14 cellular contexts compared by ENCODE assay signal in the genomic region with DNA sequence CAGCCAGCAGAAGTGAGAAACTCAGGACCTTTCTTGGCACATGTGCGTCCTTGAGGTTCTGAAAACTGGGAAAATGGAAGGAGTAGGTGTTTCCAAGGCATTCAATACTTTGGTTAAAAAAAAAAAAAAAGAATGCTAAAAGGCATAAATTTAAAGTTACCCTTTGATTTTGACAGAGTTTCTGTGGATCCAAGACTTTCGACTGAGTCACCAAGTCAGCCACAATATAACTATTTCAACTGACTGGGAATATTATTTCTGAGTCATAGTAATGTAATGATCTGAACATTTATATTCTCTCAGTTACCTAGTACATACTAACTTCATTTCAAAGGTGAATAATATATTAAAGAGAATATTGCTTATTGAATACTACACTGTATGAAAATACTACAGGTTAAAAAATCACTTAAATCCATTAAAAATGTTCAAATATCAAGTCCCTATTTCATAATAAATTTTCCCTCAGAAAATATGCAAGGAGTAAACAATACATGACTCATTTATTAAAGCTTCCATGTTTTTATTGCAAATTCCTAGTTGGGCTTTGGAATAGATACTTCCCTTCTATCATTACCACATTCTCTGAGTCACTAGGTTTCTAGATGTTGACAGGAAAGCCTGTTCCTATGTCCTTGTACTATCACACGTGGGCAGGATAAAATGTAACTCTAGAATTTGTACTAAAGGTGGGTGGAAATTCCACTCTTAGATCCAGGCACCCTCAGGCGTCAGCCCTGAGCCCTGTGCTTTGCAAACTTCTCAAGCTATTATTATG. TPM values are rescaled to one million over a fixed set of nuclear protein-coding genes. Genes with fewer than 3 reads are reported as not detected.
DNase-seq lines count a peak whose midpoint lies in the region; ATAC-seq, FAIRE-seq and TF ChIP-seq lines count a peak whose summit lies in the region.
"Had no signal": no experiment of that assay in that cellular context is flagged by ENCODE, and none has a peak within 500 bp of the region (broad histone marks: within the 10 kb centered on the region; RNA-seq: fewer than 3 reads in every experiment).

No MANE protein-coding gene starts in this region.

- no peak for TF ChIP-seq CTCF in IMR-90 (conservative IDR thresholded peaks at IDR 0.05; ENCODE audit: low read depth, low read length)
- no peak for TF ChIP-seq CTCF in bronchial epithelial cell (IDR thresholded peaks at IDR 0.05; ENCODE audit: insufficient read depth, low read length, severe bottlenecking)
- no peak for TF ChIP-seq CTCF in keratinocyte (optimal IDR thresholded peaks at IDR 0.05 in 1 of 3, IDR thresholded peaks at IDR 0.05 in 1 of 3, conservative IDR thresholded peaks at IDR 0.05 in 1 of 3; ENCODE audit: extremely low read depth in 1 of 3, insufficient read depth in 2 of 3, low read length in 3 of 3)
- no peak for TF ChIP-seq CTCF in GM10248 (IDR thresholded peaks at IDR 0.05; ENCODE audit: control extremely low read depth, extremely low read depth, low read depth, missing control alignments)

- peak overlapping the region; percentile 95 for H2BK5ac ChIP-seq in IMR-90 (ENCODE audit: low read depth, low read length, poor library complexity, severe bottlenecking)

- peak overlapping the region; percentile 91 for H3K56ac ChIP-seq in IMR-90 (ENCODE audit: extremely low read depth, insufficient read depth, low read length)

- ATAC-seq in IMR-90 (ENCODE audit: low read depth) (peak; percentile 63), HG02981 (IDR thresholded peaks at IDR 0.05; ENCODE audit: unreplicated experiment) (no peak), GM21515 (IDR thresholded peaks at IDR 0.05; ENCODE audit: unreplicated experiment) (no peak)

- dilution Hi-C loops in IMR-90 (cut with HindIII; ENCODE audit: low sequenced_read_pairs, unreplicated experiment) (no loop called here), keratinocyte (cut with MboI; ENCODE audit: extremely low pct_ligation_motif_present, low sequenced_read_pairs) (no loop called here)

- CTCF ChIA-PET in IMR-90 (lab: Yijun Ruan, JAX) (interaction anchor here (1.4 kb wide), 1 partner anchor 305 kb away, joined by 5 read pairs; no protein-coding TSS in a partner anchor), GM10248 (lab: Yijun Ruan, JAX) (no interaction called here)

- peak overlapping the region; percentile 82 to 91 for H4K8ac ChIP-seq in IMR-90 (ENCODE audit: low read depth in 2 of 2, low read length in 2 of 2)

- peak overlapping the region; percentile 90; the same call in 2 of the 3 replicates for H2BK15ac ChIP-seq in IMR-90 (ENCODE audit: low read depth, low read length)

- no peak overlapping the region for H2AK9ac ChIP-seq in IMR-90 (replicated peaks; ENCODE audit: low read depth, low read length, poor library complexity)

- H3K4me1 ChIP-seq in IMR-90 (ENCODE audit: control insufficient read depth, insufficient read depth, low read length) (peaks cover 27% of the 10 kb centered on the region), keratinocyte (ENCODE audit: control insufficient read depth, extremely low read depth, insufficient read depth, low read length) (peaks cover 47% of the 10 kb centered on the region)
- H3K4me1 ChIP-seq: neural progenitor cell, testis had no signal

- no peaks in the 10 kb centered on the region for H3K79me2 ChIP-seq in keratinocyte (ENCODE audit: control insufficient read depth, insufficient read depth, low read length)

- BruUV-seq in IMR-90 (replicated peaks; lab: Mats Ljungman, UMichigan), result no TSS peak

- peak overlapping the region; percentile 73; the same call in 1 of the 2 replicates for H3K23ac ChIP-seq in IMR-90 (ENCODE audit: low read depth, low read length)

- no peak for TF ChIP-seq RAD21 in IMR-90 (IDR thresholded peaks at IDR 0.05; ENCODE audit: low read length)

- H3K79me1 ChIP-seq in IMR-90 (ENCODE audit: low read depth in 1 of 2, low read length in 2 of 2), result no peaks in the 10 kb centered on the region

- peak overlapping the region; percentile 93; the same call in 1 of the 2 replicates for H2AK5ac ChIP-seq in IMR-90 (ENCODE audit: low read depth, low read length)

- H3K9me3 ChIP-seq in IMR-90 (ENCODE audit: control insufficient read depth, insufficient read depth, low read length), result no peaks in the 10 kb centered on the region
- no peaks in the 10 kb centered on the region for H3K9me3 ChIP-seq in keratinocyte (ENCODE audit: control insufficient read depth, low read depth, low read length)
- H3K9me3 ChIP-seq: testis had no signal

- H3K4me3 ChIP-seq in IMR-90 (ENCODE audit: insufficient read depth, low read depth, low read length), result no peak overlapping the region
- H3K4me3 ChIP-seq in bronchial epithelial cell (ENCODE audit: low read depth, low read length), result no peak overlapping the region
- peak overlapping the region in 1 of 3 experiments; percentile 23 for H3K4me3 ChIP-seq in keratinocyte (ENCODE audit: control insufficient read depth in 2 of 3, extremely low read depth in 1 of 3, insufficient read depth in 2 of 3, low read depth in 1 of 3, low read length in 3 of 3)
- H3K4me3 ChIP-seq: neural progenitor cell, testis had no signal

- peak overlapping the region; percentile 89 for H3K4me2 ChIP-seq in IMR-90 (ENCODE audit: low read depth, low read length)
- peak overlapping the region; percentile 77 for H3K4me2 ChIP-seq in keratinocyte (ENCODE audit: control insufficient read depth, extremely low read depth, insufficient read depth, low read depth, low read length)
- H3K4me2 ChIP-seq: neural progenitor cell had no signal

- H3K27ac ChIP-seq in IMR-90 (ENCODE audit: insufficient read depth, low read length), result peak overlapping the region; percentile 100
- peak overlapping the region; percentile 98 for H3K27ac ChIP-seq in keratinocyte (ENCODE audit: control insufficient read depth, insufficient read depth, low read length)
- H3K27ac ChIP-seq: neural progenitor cell, testis had no signal

- in situ Hi-C loops in ACHN (cut with HindIII; ENCODE audit: low pct_ligation_motif_present, low pct_unique_long_range_greater_than_20kb, low sequenced_read_pairs) (no loop called here), IMR-90 (cut with MboI; ENCODE audit: low sequenced_read_pairs) (no loop called here)

- peak overlapping the region; percentile 97 for H3K4ac ChIP-seq in IMR-90 (ENCODE audit: low read depth, low read length)

- FAIRE-seq in bronchial epithelial cell (lab: Jason Lieb, UNC) (no peak), keratinocyte (lab: Jason Lieb, UNC) (peak; percentile 55)
- FAIRE-seq: TTC549 had no signal

- intact Hi-C loops in IMR-90 (cut with micrococcal nuclease), result loop anchor here (5.0 to 10.0 kb wide), 2 partner anchors 33 to 835 kb away; a partner anchor contains a TSS

- H3K9ac ChIP-seq in IMR-90 (ENCODE audit: low read depth, low read length) (peak overlapping the region; percentile 51; the same call in 1 of the 2 replicates), keratinocyte (ENCODE audit: control insufficient read depth, extremely low read depth, insufficient read depth, low read length) (peak overlapping the region; percentile 64)
- H3K9ac ChIP-seq: neural progenitor cell had no signal

- H3K14ac ChIP-seq in IMR-90 (replicated peaks; ENCODE audit: low read depth, low read length), result peak overlapping the region; percentile 61; the same call in 1 of the 2 replicates

- DNase-seq in ACHN (peak; percentile 59), IMR-90 (peak; percentile 93), bronchial epithelial cell (ENCODE audit: low read depth) (peak; percentile 98), keratinocyte (ENCODE audit: low read depth, low spot score) (peak; percentile 79), NCI-H345 (lab: John Stamatoyannopoulos, UW) (no peak), GM10248 (ENCODE audit: extremely low spot score) (no peak)
- DNase-seq: activated T-cell treated with anti-CD3 and anti-CD28 coated beads for 4 hours; central memory CD4-positive, alpha-beta T cell; NCI-H1105 treated with DMSO at 0.1 percent for 48 hours; testis had no signal

- no peaks in the 10 kb centered on the region for H4K20me1 ChIP-seq in IMR-90 (ENCODE audit: insufficient read depth, low read length)
- no peaks in the 10 kb centered on the region for H4K20me1 ChIP-seq in keratinocyte (ENCODE audit: control insufficient read depth, extremely low read depth, insufficient read depth, low read length)

- WGBS in IMR-90 (ENCODE audit: extremely low coverage in 2 of 2, insufficient read length in 1 of 2), 2 experiments, result no CpG with 5 or more reads among the region's 4 CpGs

- peaks cover 11% of the 10 kb centered on the region for H3K9me1 ChIP-seq in IMR-90 (ENCODE audit: insufficient read depth, low read length)
- H3K9me1 ChIP-seq in keratinocyte (ENCODE audit: control insufficient read depth, extremely low read depth, insufficient read depth, low read length), result no peaks in the 10 kb centered on the region

- no peaks in the 10 kb centered on the region for H3K36me3 ChIP-seq in IMR-90 (ENCODE audit: control insufficient read depth, insufficient read depth, low read length)
- H3K36me3 ChIP-seq in bronchial epithelial cell (ENCODE audit: control insufficient read depth, insufficient read depth, low read length), result no peaks in the 10 kb centered on the region
- H3K36me3 ChIP-seq in keratinocyte (ENCODE audit: control insufficient read depth in 2 of 2, extremely low read depth in 1 of 2, insufficient read depth in 2 of 2, low read length in 2 of 2), result no peaks in the 10 kb centered on the region
- H3K36me3 ChIP-seq: neural progenitor cell had no signal

- peak overlapping the region; percentile 99 for H3K18ac ChIP-seq in IMR-90 (ENCODE audit: low read depth, low read length)

- no peak for TF ChIP-seq POLR2A in IMR-90 (IDR thresholded peaks at IDR 0.05; ENCODE audit: low read depth, low read length)

- peak overlapping the region; percentile 98 for H2BK120ac ChIP-seq in IMR-90 (ENCODE audit: low read depth, low read length)

- peak overlapping the region; percentile 97 for H4K5ac ChIP-seq in IMR-90 (ENCODE audit: low read depth, low read length)

- peak overlapping the region; percentile 98 for H2BK20ac ChIP-seq in IMR-90 (ENCODE audit: low read depth, low read length)

- H2AFZ ChIP-seq in IMR-90 (replicated peaks; ENCODE audit: low read length, poor library complexity), result peak overlapping the region; percentile 63
- peak overlapping the region; percentile 61 for H2AFZ ChIP-seq in keratinocyte (ENCODE audit: control insufficient read depth, low read length)
- H2AFZ ChIP-seq: neural progenitor cell had no signal

- H3K27me3 ChIP-seq in IMR-90 (ENCODE audit: control insufficient read depth, insufficient read depth, low read length) (no peaks in the 10 kb centered on the region), bronchial epithelial cell (ENCODE audit: control insufficient read depth, insufficient read depth, low read length) (no peaks in the 10 kb centered on the region), keratinocyte (ENCODE audit: control insufficient read depth, extremely low read depth, insufficient read depth, low read length) (no peaks in the 10 kb centered on the region)
- H3K27me3 ChIP-seq: neural progenitor cell, testis had no signal

- POLR2A ChIA-PET in IMR-90 (lab: Charles Lee; ENCODE audit: unreplicated experiment) (interaction anchor here (0.5 kb wide), 1 partner anchor 28 kb away, joined by 6 read pairs; no protein-coding TSS in a partner anchor), GM10248 (lab: Yijun Ruan, JAX) (no interaction called here)

- peak overlapping the region; percentile 96 for H4K91ac ChIP-seq in IMR-90 (ENCODE audit: insufficient read depth, low read depth, low read length)

RNA-seq across cellular contexts. Expression of a gene that starts 2.3 kb away (rescaled TPM):
- 22.2 and 46.7 TPM in 2 replicates for total RNA-seq in IMR-90 (2012; rRNA removed)
- polyA plus RNA-seq in IMR-90 (2012; rRNA removed), result 20.7 and 24.2 TPM in 2 replicates
- 10.7 and 13.4 TPM in 2 replicates for polyA plus RNA-seq in IMR-90 (2012; cell fraction: cytosol; rRNA removed)
- polyA plus RNA-seq in IMR-90 (2012; cell fraction: nucleus; rRNA removed; ENCODE audit: low replicate concordance), result 4.5 and 9.2 TPM in 2 replicates
- 0.13 and 1.1 TPM in 2 replicates for total RNA-seq in bronchial epithelial cell
- polyA plus RNA-seq in keratinocyte, result 0.33 to 3.1 TPM (median 2.1 TPM) in 3 replicates
- polyA plus RNA-seq in keratinocyte (2011; ENCODE audit: low read depth), result 0.56 TPM
- 0.66 and 0.83 TPM in 2 replicates for polyA plus RNA-seq in keratinocyte (2011; cell fraction: cytosol; rRNA removed)
- polyA plus RNA-seq in keratinocyte (2011; cell fraction: nucleus; rRNA removed), result 0.89 and 1.7 TPM in 2 replicates
- polyA plus RNA-seq in keratinocyte (2012; ENCODE audit: low replicate concordance), result 0.20 and 2.8 TPM in 2 replicates
- 0.53 to 2.2 TPM (median 0.92 TPM) in 3 replicates for polyA minus RNA-seq in keratinocyte
- not detected for polyA minus RNA-seq in keratinocyte (2011; cell fraction: cytosol; rRNA and poly(A)+ RNA removed)
- polyA minus RNA-seq in keratinocyte (2011; cell fraction: nucleus; rRNA and poly(A)+ RNA removed), result 2.2 and 2.7 TPM in 2 replicates

RNA-seq across cellular contexts. Expression of a gene that starts 33.9 kb away (rescaled TPM):
- 4.8 and 5.6 TPM in 2 replicates for total RNA-seq in IMR-90 (2012; rRNA removed)
- polyA plus RNA-seq in IMR-90 (2012; rRNA removed), result 2.0 and 2.9 TPM in 2 replicates
- polyA plus RNA-seq in IMR-90 (2012; cell fraction: cytosol; rRNA removed), result 0.99 and 1.1 TPM in 2 replicates
- polyA plus RNA-seq in IMR-90 (2012; cell fraction: nucleus; rRNA removed; ENCODE audit: low replicate concordance), result 1.0 and 2.3 TPM in 2 replicates
- total RNA-seq in bronchial epithelial cell, result 0.26 and 0.38 TPM in 2 replicates
- 0.07 to 0.16 TPM (median 0.12 TPM) in 3 replicates for polyA plus RNA-seq in keratinocyte
- polyA plus RNA-seq in keratinocyte (2011; ENCODE audit: low read depth), result not detected
- 0.27 and 0.43 TPM in 2 replicates for polyA plus RNA-seq in keratinocyte (2011; cell fraction: cytosol; rRNA removed)
- polyA plus RNA-seq in keratinocyte (2011; cell fraction: nucleus; rRNA removed), result 0.17 and 0.28 TPM in 2 replicates
- 0.03 TPM in 1 of 2 replicates, not detected in the other for polyA plus RNA-seq in keratinocyte (2012; ENCODE audit: low replicate concordance)
- 0.33 to 0.38 TPM in 2 of 3 replicates, not detected in the other for polyA minus RNA-seq in keratinocyte
- polyA minus RNA-seq in keratinocyte (2011; cell fraction: cytosol; rRNA and poly(A)+ RNA removed), result not detected
- polyA minus RNA-seq in keratinocyte (2011; cell fraction: nucleus; rRNA and poly(A)+ RNA removed), result 0.11 and 1.3 TPM in 2 replicates

Comparison
In these comparisons a context has a peak if more than half of its experiments do, and no peak if none do; other contexts are left out.
1. DNase-seq: peak in ACHN (single experiment), IMR-90 (single experiment), bronchial epithelial cell (single experiment) and keratinocyte (single experiment); none in NCI-H345 (single experiment) and GM10248 (single experiment).
2. RNA of a gene that starts 2.3 kb away (total RNA-seq): 22.2 to 46.7 TPM in IMR-90; 0.13 to 1.1 TPM in bronchial epithelial cell; every median in the first group is over 10 times any median in the second.